In genomic region chr7:39580150-39580874, GRCh38 we compare ENCODE assay signal across 8 cellular contexts. TPM values are rescaled to one million over a fixed set of nuclear protein-coding genes. Genes with fewer than 3 reads are reported as not detected.
A peak's percentile ranks its signal among the peaks of the same experiment; 100 is the strongest.
DNase-seq lines count a peak whose midpoint lies in the region; ATAC-seq and TF ChIP-seq lines count a peak whose summit lies in the region.

No MANE protein-coding gene starts in this region.

- no peak overlapping the region for H3K4me3 ChIP-seq in CD4-positive, CD25-positive, alpha-beta regulatory T cell (ENCODE audit: low read depth, low read length)
- no peak overlapping the region for H3K4me3 ChIP-seq in choroid plexus epithelial cell (ENCODE audit: low read depth, low read length)
- H3K4me3 ChIP-seq in left lung: no peak overlapping the region

- no peaks in the 10 kb centered on the region for H3K27me3 ChIP-seq in CD4-positive, CD25-positive, alpha-beta regulatory T cell (ENCODE audit: control insufficient read depth, insufficient read depth, low read length)
- H3K27me3 ChIP-seq in left lung: no peaks in the 10 kb centered on the region

- no peaks in the 10 kb centered on the region for H3K36me3 Mint-ChIP-seq in CD4-positive, CD25-positive, alpha-beta regulatory T cell

- H3K27ac ChIP-seq in CD4-positive, CD25-positive, alpha-beta regulatory T cell (ENCODE audit: insufficient read depth, low read length, poor library complexity, severe bottlenecking): no peak overlapping the region
- H3K27ac ChIP-seq in left lung: no peak overlapping the region

- TF ChIP-seq CTCF in choroid plexus epithelial cell (conservative IDR thresholded peaks at IDR 0.05; ENCODE audit: low read depth, low read length) (peak; percentile 84), left lung (IDR thresholded peaks at IDR 0.05) (peak; percentile 82 to 84)

- intact Hi-C loops in left lung (cut with DNase I): loop anchor here in 1 of 2 donors (5.0 kb wide), 1 partner anchor 167 kb away; no protein-coding TSS in a partner anchor

- H3K27ac Mint-ChIP-seq in CD4-positive, CD25-positive, alpha-beta regulatory T cell: peak overlapping the region in 2 of 3 donors; percentile 22 to 29

- H3K27me3 Mint-ChIP-seq in CD4-positive, CD25-positive, alpha-beta regulatory T cell: no peaks in the 10 kb centered on the region

- no peaks in the 10 kb centered on the region for H3K4me1 ChIP-seq in CD4-positive, CD25-positive, alpha-beta regulatory T cell (ENCODE audit: control insufficient read depth, insufficient read depth, low read length, poor library complexity, severe bottlenecking)
- no peaks in the 10 kb centered on the region for H3K4me1 ChIP-seq in left lung

- H3K36me3 ChIP-seq in CD4-positive, CD25-positive, alpha-beta regulatory T cell (ENCODE audit: control insufficient read depth, insufficient read depth, low read length): no peaks in the 10 kb centered on the region
- H3K36me3 ChIP-seq in left lung: no peaks in the 10 kb centered on the region

- peaks cover 0 to 8% (median 4%) of the 10 kb centered on the region in 4 donors for H3K4me1 Mint-ChIP-seq in CD4-positive, CD25-positive, alpha-beta regulatory T cell

- DNase-seq in CD4-positive, CD25-positive, alpha-beta regulatory T cell: peak; percentile 61 to 90 (median 76)
- peak; percentile 68 for DNase-seq in NCI-H524 treated with DMSO at 0.1 percent for 48 hours (lab: John Stamatoyannopoulos, UW)
- DNase-seq in activated CD4-positive, alpha-beta T cell treated with anti-CD3 and anti-CD28 coated beads for 4 hours: peak; percentile 75 to 79
- DNase-seq in choroid plexus epithelial cell (ENCODE audit: low read depth): peak; percentile 98
- DNase-seq in left lung: peak in 1 of 2 donors; percentile 72
- peak; percentile 41 to 71 (median 41) for DNase-seq in stimulated activated CD4-positive, alpha-beta T cell treated with anti-CD3 and anti-CD28 coated beads, TNF-alpha, amount 100 ng/mL, for 4 hours (ENCODE audit: low read depth in 3 of 3)

- peak; percentile 93 to 96 for ATAC-seq in CD4-positive, CD25-positive, alpha-beta regulatory T cell (ENCODE audit: low read depth in 2 of 2)
- ATAC-seq in GM19395 (IDR thresholded peaks at IDR 0.05; ENCODE audit: unreplicated experiment) (peak; percentile 99), HG03469 (IDR thresholded peaks at IDR 0.05; ENCODE audit: unreplicated experiment) (peak; percentile 82), left lung (peak; percentile 100)

- H3K4me3 Mint-ChIP-seq in CD4-positive, CD25-positive, alpha-beta regulatory T cell: no peak overlapping the region

- no peaks in the 10 kb centered on the region for H3K9me3 Mint-ChIP-seq in CD4-positive, CD25-positive, alpha-beta regulatory T cell

- no peaks in the 10 kb centered on the region for H3K9me3 ChIP-seq in CD4-positive, CD25-positive, alpha-beta regulatory T cell (ENCODE audit: control insufficient read depth in 2 of 2, low read length in 2 of 2)
- H3K9me3 ChIP-seq in left lung: no peaks in the 10 kb centered on the region

RNA-seq across cellular contexts. Expression of gene YAE1, which starts 14.1 kb away (rescaled TPM):
- total RNA-seq in CD4-positive, CD25-positive, alpha-beta regulatory T cell: 3.7 TPM
- polyA plus RNA-seq in CD4-positive, CD25-positive, alpha-beta regulatory T cell: 10 to 100 TPM; 13.8 to 23.3 (median 19.2) TPM
- 10 to 100 TPM; 16.8 to 19.7 TPM for total RNA-seq in left lung

RNA-seq across cellular contexts. Expression of gene RALA, which starts 43.1 kb away (rescaled TPM):
- 22.4 TPM for total RNA-seq in CD4-positive, CD25-positive, alpha-beta regulatory T cell
- 10 to 100 TPM; 57.0 to 71.2 (median 58.4) TPM for polyA plus RNA-seq in CD4-positive, CD25-positive, alpha-beta regulatory T cell
- total RNA-seq in left lung: 10 to 100 TPM; 45.8 to 46.6 TPM
